ENCODE assay signal across 8 cellular contexts in genomic region chr4:48778431-48779094, GRCh38. TPM values are rescaled to one million over a fixed set of nuclear protein-coding genes. Genes with fewer than 3 reads are reported as not detected.
DNase-seq lines count a peak whose midpoint lies in the region; ATAC-seq and TF ChIP-seq lines count a peak whose summit lies in the region.

No MANE protein-coding gene starts in this region.

- H3K27ac ChIP-seq in caudate nucleus (ENCODE audit: low read depth, low read length): peak overlapping the region; percentile 93
- H3K27ac ChIP-seq in mesendoderm (ENCODE audit: low read depth, low read length): peak overlapping the region; percentile 100
- peak overlapping the region; percentile 88 to 93 for H3K27ac ChIP-seq in aorta (ENCODE audit: low read depth in 1 of 2, low read length in 2 of 2)

- H3K9ac ChIP-seq in mesendoderm (ENCODE audit: low read length): peak overlapping the region; percentile 95

- no peak overlapping the region for H2BK15ac ChIP-seq in mesendoderm (replicated peaks; ENCODE audit: low read depth)

- H3K4ac ChIP-seq in mesendoderm (ENCODE audit: low read depth, low read length): peak overlapping the region; percentile 97

- no peak for TF ChIP-seq POLR2A in NB4 (IDR thresholded peaks at IDR 0.05; ENCODE audit: extremely low read depth, insufficient read length)

- peaks cover 4% of the 10 kb centered on the region for H3K79me1 ChIP-seq in mesendoderm (ENCODE audit: low read length)

- no peak overlapping the region for H4K8ac ChIP-seq in mesendoderm (ENCODE audit: low read depth, low read length)

- H4K5ac ChIP-seq in mesendoderm (ENCODE audit: low read length): no peak overlapping the region

- H2AK5ac ChIP-seq in mesendoderm (ENCODE audit: low read length): no peak overlapping the region

- H3K4me1 ChIP-seq in mesendoderm (ENCODE audit: control insufficient read depth, low read depth, low read length) (peaks cover 6% of the 10 kb centered on the region), aorta (ENCODE audit: control insufficient read depth in 1 of 2, insufficient read depth in 2 of 2, low read length in 2 of 2) (peaks cover 0 to 3% of the 10 kb centered on the region in 2 donors)

- H3K79me2 ChIP-seq in mesendoderm (ENCODE audit: control insufficient read depth, insufficient read depth, low read length): peaks cover 38% of the 10 kb centered on the region

- no peak for ATAC-seq in aorta (ENCODE audit: low FRiP score)
- ATAC-seq in HG02885 (IDR thresholded peaks at IDR 0.05; ENCODE audit: poor library complexity, unreplicated experiment): no peak
- no peak for ATAC-seq in GM21619 (IDR thresholded peaks at IDR 0.05; ENCODE audit: unreplicated experiment)

- peak overlapping the region; percentile 90 for H3K18ac ChIP-seq in mesendoderm (ENCODE audit: low read length)

- H3K27me3 ChIP-seq in mesendoderm (ENCODE audit: insufficient read depth, low read length, poor library complexity) (no peaks in the 10 kb centered on the region), aorta (ENCODE audit: control insufficient read depth in 1 of 2, insufficient read depth in 2 of 2, low read length in 1 of 2) (no peaks in the 10 kb centered on the region)

- H3K36me3 ChIP-seq in mesendoderm (ENCODE audit: control insufficient read depth, insufficient read depth, low read length): no peaks in the 10 kb centered on the region
- H3K36me3 ChIP-seq in aorta (ENCODE audit: control insufficient read depth in 1 of 2, insufficient read depth in 2 of 2, low read length in 1 of 2): no peaks in the 10 kb centered on the region

- no CpG with 5 or more reads among the region's 8 CpGs for WGBS in mesendoderm (ENCODE audit: extremely low coverage, insufficient coverage, low lambda C conversion rate)
- 1% methylated on average over 8 of the region's 8 CpGs for WGBS in aorta, 2 donors

- no peak for TF ChIP-seq CTCF in GM12865 (IDR thresholded peaks at IDR 0.05; ENCODE audit: insufficient read depth, low read depth, low read length, missing control alignments)
- TF ChIP-seq CTCF in NB4 (IDR thresholded peaks at IDR 0.05; ENCODE audit: low read depth, low read length): no peak

- no peak overlapping the region for H2BK5ac ChIP-seq in mesendoderm (ENCODE audit: low read length)

- peak overlapping the region; percentile 46 for H3K4me2 ChIP-seq in mesendoderm (ENCODE audit: low read length)

- DNase-seq in GM12865 (ENCODE audit: low read depth) (no peak), NB4 (ENCODE audit: low read depth) (peak; percentile 60), caudate nucleus (lab: John Stamatoyannopoulos, UW) (no peak), mesendoderm (no peak), aorta (no peak), NCI-H2196 (lab: John Stamatoyannopoulos, UW; ENCODE audit: unreplicated experiment) (no peak)

- H3K4me3 ChIP-seq in GM12865 (ENCODE audit: low read depth, low read length) (peak overlapping the region; percentile 96), NB4 (ENCODE audit: low read depth, low read length) (peak overlapping the region; percentile 84), mesendoderm (ENCODE audit: low read length) (peak overlapping the region; percentile 85), aorta (ENCODE audit: low read length in 2 of 2) (peak overlapping the region; percentile 82 to 99)

- no peaks in the 10 kb centered on the region for H3K9me3 ChIP-seq in aorta (ENCODE audit: control insufficient read depth, low read length)

- peak overlapping the region; percentile 95 for H3K56ac ChIP-seq in mesendoderm (ENCODE audit: low read length)

- no peak overlapping the region for H2BK120ac ChIP-seq in mesendoderm (ENCODE audit: low read depth, low read length)

- no peak overlapping the region for H3K23ac ChIP-seq in mesendoderm (ENCODE audit: low read length)

- intact Hi-C loops in aorta (cut with DNase I): loop anchor here (5.0 to 10.0 kb wide), 4 partner anchors 54 to 196 kb away; partner anchors contain the start of genes OCIAD1 (in 1 of the 2) and OCIAD2 (in 1 of the 2)

RNA-seq across cellular contexts. Expression of gene FRYL, which starts 1.5 kb away (rescaled TPM):
- 8.4 TPM for polyA plus RNA-seq in mesendoderm (2013, experiment 1 of 2)
- polyA plus RNA-seq in mesendoderm (2013, experiment 2 of 2): 7.8 TPM
- 100 to 1,000 TPM; 141 TPM for total RNA-seq in aorta
- 10 to 100 TPM; 12.8 to 30.8 TPM for polyA plus RNA-seq in aorta

RNA-seq across cellular contexts. Expression of gene OCIAD1, which starts 52.3 kb away (rescaled TPM):
- polyA plus RNA-seq in mesendoderm (2013, experiment 1 of 2): 192 TPM
- polyA plus RNA-seq in mesendoderm (2013, experiment 2 of 2): 194 TPM
- total RNA-seq in aorta: 100 to 1,000 TPM in 1 of 2 donors, 10 to 100 TPM in 1; 81.5 to 102 TPM
- polyA plus RNA-seq in aorta: 100 to 1,000 TPM; 104 to 112 TPM
